Comparison of ENCODE assay signal across 9 cellular contexts in genomic region chr2:64035067-64035942, GRCh38. TPM values are rescaled to one million over a fixed set of nuclear protein-coding genes. Genes with fewer than 3 reads are reported as not detected.
DNase-seq lines count a peak whose midpoint lies in the region; ATAC-seq, FAIRE-seq and TF ChIP-seq lines count a peak whose summit lies in the region.
"Had no signal": no experiment of that assay in that cellular context is flagged by ENCODE, and none has a peak within 500 bp of the region (broad histone marks: within the 10 kb centered on the region; RNA-seq: fewer than 3 reads in every experiment).

No MANE protein-coding gene starts in this region.

- no peak overlapping the region for H3K4me3 ChIP-seq in HepG2 (replicated peaks in 1 of 3; ENCODE audit: insufficient read depth in 1 of 3, low read depth in 2 of 3, low read length in 3 of 3)
- no peak overlapping the region for H3K4me3 ChIP-seq in right lobe of liver
- H3K4me3 ChIP-seq in K562, result no peak overlapping the region
- H3K4me3 ChIP-seq in Karpas-422 (ENCODE audit: low read length), result no peak overlapping the region
- no peak overlapping the region for H3K4me3 ChIP-seq in left lung

- intact Hi-C loops in HepG2 (cut with micrococcal nuclease; ENCODE audit: unreplicated experiment), result no loop called here
- intact Hi-C loops in right lobe of liver (cut with DNase I), result no loop called here
- intact Hi-C loops in K562 (cut with micrococcal nuclease), result no loop called here
- intact Hi-C loops in left lung (cut with DNase I), result no loop called here

- FAIRE-seq in HepG2 (lab: Jason Lieb, UNC) (no peak), K562 (lab: Jason Lieb, UNC) (no peak)

- BruUV-seq in HepG2 (replicated peaks; lab: Mats Ljungman, UMichigan) (no TSS peak), K562 (replicated peaks; lab: Mats Ljungman, UMichigan) (no TSS peak)

- TF ChIP-seq CTCF in HepG2 (CRISPR knock-in tag; IDR thresholded peaks at IDR 0.05), result no peak
- TF ChIP-seq CTCF in right lobe of liver (IDR thresholded peaks at IDR 0.05), result no peak
- TF ChIP-seq CTCF in K562 (IDR thresholded peaks at IDR 0.05 in 2 of 3, conservative IDR thresholded peaks at IDR 0.05 in 1 of 3; ENCODE audit: insufficient read depth in 2 of 3, low read depth in 1 of 3, low read length in 3 of 3), result no peak
- TF ChIP-seq CTCF in left lung (IDR thresholded peaks at IDR 0.05), result no peak

- in situ Hi-C loops in HepG2 (cut with HindIII; ENCODE audit: extremely low pct_ligation_motif_present, low pct_unique_long_range_greater_than_20kb) (no loop called here), K562 (cut with MboI) (no loop called here)

- TF ChIP-seq POLR2A in HepG2 (IDR thresholded peaks at IDR 0.05; ENCODE audit: insufficient read depth in 1 of 2, low read depth in 2 of 2, low read length in 2 of 2) (no peak), right lobe of liver (IDR thresholded peaks at IDR 0.05) (no peak), K562 (conservative IDR thresholded peaks at IDR 0.05) (no peak)

- H3K9me3 ChIP-seq in HepG2 (ENCODE audit: low read length) (no peaks in the 10 kb centered on the region), right lobe of liver (no peaks in the 10 kb centered on the region), K562 (replicated peaks; ENCODE audit: control insufficient read depth, insufficient read depth, low read depth, low read length) (no peaks in the 10 kb centered on the region), Karpas-422 (ENCODE audit: low read length) (no peaks in the 10 kb centered on the region), left lung (no peaks in the 10 kb centered on the region)

- no peaks in the 10 kb centered on the region for H4K20me1 ChIP-seq in HepG2 (ENCODE audit: insufficient read depth, low read length)
- H4K20me1 ChIP-seq in K562 (replicated peaks; ENCODE audit: control insufficient read depth, insufficient read depth, low read length), result no peaks in the 10 kb centered on the region
- no peaks in the 10 kb centered on the region for H4K20me1 ChIP-seq in Karpas-422 (ENCODE audit: insufficient read depth, low read depth, low read length)

- TF ChIP-seq RAD21 in HepG2 (CRISPR knock-in tag; IDR thresholded peaks at IDR 0.05), result no peak
- no peak for TF ChIP-seq RAD21 in K562 (CRISPR knock-in tag; conservative IDR thresholded peaks at IDR 0.05 in 1 of 2, IDR thresholded peaks at IDR 0.05 in 1 of 2)

- CTCF ChIA-PET in HepG2 (lab: Yijun Ruan, JAX; ENCODE audit: low intra/inter-chr PET ratio, low total read pairs) (no interaction called here), K562 (lab: Yijun Ruan, JAX; ENCODE audit: low intra/inter-chr PET ratio) (no interaction called here)

- H3K4me2 ChIP-seq in HepG2 (ENCODE audit: low read depth, low read length), result no peak overlapping the region
- no peak overlapping the region for H3K4me2 ChIP-seq in K562 (ENCODE audit: insufficient read depth, low read length)
- no peak overlapping the region for H3K4me2 ChIP-seq in Karpas-422 (ENCODE audit: low read depth, low read length, poor library complexity, severe bottlenecking)

- H2AFZ ChIP-seq in HepG2 (ENCODE audit: low read length) (peak overlapping the region; percentile 50), K562 (ENCODE audit: low read depth, low read length) (peak overlapping the region; percentile 32), Karpas-422 (ENCODE audit: low read length) (no peak overlapping the region)

- H3K9ac ChIP-seq in HepG2 (ENCODE audit: insufficient read depth, low read depth, low read length), result no peak overlapping the region
- no peak overlapping the region for H3K9ac ChIP-seq in K562 (ENCODE audit: insufficient read depth in 1 of 2, low read depth in 2 of 2, low read length in 2 of 2)
- H3K9ac ChIP-seq in Karpas-422 (ENCODE audit: low read length), result no peak overlapping the region

- no peaks in the 10 kb centered on the region for H3K79me2 ChIP-seq in HepG2 (ENCODE audit: insufficient read depth, low read length)
- H3K79me2 ChIP-seq in K562 (ENCODE audit: control insufficient read depth, insufficient read depth, low read length), result no peaks in the 10 kb centered on the region
- H3K79me2 ChIP-seq in Karpas-422 (ENCODE audit: low read length), result no peaks in the 10 kb centered on the region

- H3K9me2 ChIP-seq in Karpas-422 (replicated peaks; ENCODE audit: insufficient read depth, low read length), result no peaks in the 10 kb centered on the region

- H3K36me3 ChIP-seq in HepG2 (replicated peaks in 1 of 2; ENCODE audit: control insufficient read depth in 1 of 2, insufficient read depth in 2 of 2, low read length in 2 of 2) (no peaks in the 10 kb centered on the region), right lobe of liver (no peaks in the 10 kb centered on the region), K562 (ENCODE audit: control insufficient read depth, insufficient read depth, low read length) (no peaks in the 10 kb centered on the region), Karpas-422 (ENCODE audit: insufficient read depth, low read length) (no peaks in the 10 kb centered on the region), left lung (no peaks in the 10 kb centered on the region)

- H3K27me3 ChIP-seq in HepG2 (ENCODE audit: control insufficient read depth in 1 of 2, insufficient read depth in 2 of 2, low read length in 2 of 2), result no peaks in the 10 kb centered on the region
- no peaks in the 10 kb centered on the region for H3K27me3 ChIP-seq in right lobe of liver
- H3K27me3 ChIP-seq in K562 (ENCODE audit: control insufficient read depth in 2 of 2, insufficient read depth in 2 of 2, low read length in 2 of 2), result no peaks in the 10 kb centered on the region
- peaks cover 2% of the 10 kb centered on the region; the same call in 1 of the 2 replicates for H3K27me3 ChIP-seq in Karpas-422 (ENCODE audit: low read length)
- no peaks in the 10 kb centered on the region for H3K27me3 ChIP-seq in left lung

- 83% methylated on average over 4 of the region's 4 CpGs for WGBS in HepG2 (ENCODE audit: low lambda C conversion rate)
- 68% methylated on average over 4 of the region's 4 CpGs for WGBS in right lobe of liver (ENCODE audit: insufficient coverage, low coverage, low lambda C conversion rate, missing lambda C conversion rate)
- WGBS in K562 (ENCODE audit: insufficient coverage, low coverage, missing lambda C conversion rate), result 24% methylated on average over 4 of the region's 4 CpGs

- no peak overlapping the region for H3K27ac ChIP-seq in HepG2 (ENCODE audit: extremely low read length, insufficient read depth, low read length)
- no peak overlapping the region for H3K27ac ChIP-seq in right lobe of liver
- H3K27ac ChIP-seq in K562 (ENCODE audit: extremely low read depth, low read depth, low read length), result no peak overlapping the region
- H3K27ac ChIP-seq in Karpas-422 (ENCODE audit: low read length), result no peak overlapping the region
- no peak overlapping the region for H3K27ac ChIP-seq in left lung

- POLR2A ChIA-PET in HepG2 (lab: Yijun Ruan, JAX) (no interaction called here), K562 (lab: Yijun Ruan, JAX) (no interaction called here)

- no peaks in the 10 kb centered on the region for H3K9me1 ChIP-seq in K562 (ENCODE audit: control insufficient read depth, insufficient read depth, low read length)

- H3K4me1 ChIP-seq in HepG2 (ENCODE audit: insufficient read depth, low read length) (peaks cover 7% of the 10 kb centered on the region; the same call in 1 of the 2 replicates), right lobe of liver (no peaks in the 10 kb centered on the region), K562 (replicated peaks in 1 of 2; ENCODE audit: control insufficient read depth in 2 of 2, insufficient read depth in 2 of 2, low read length in 2 of 2) (no peaks in the 10 kb centered on the region; a peak in 1 of 5 replicates), Karpas-422 (ENCODE audit: low read length) (no peaks in the 10 kb centered on the region), left lung (no peaks in the 10 kb centered on the region)

- DNase-seq in HepG2 (ENCODE audit: low spot score), result no peak
- no peak for DNase-seq in right lobe of liver
- DNase-seq in NCI-H69 (lab: John Stamatoyannopoulos, UW), result peak; percentile 73
- no peak for DNase-seq in K562 (ENCODE audit: extremely low read depth in 1 of 4, low spot score in 3 of 4)
- no peak for DNase-seq in stimulated activated naive CD8-positive, alpha-beta T cell treated with anti-CD3 and anti-CD28 coated beads, Interleukin-15, Interleukin-2, amounts not matched to agents 100 U/mL and 50 U/mL, for 24 hours
- DNase-seq in NCI-H128 (lab: John Stamatoyannopoulos, UW; ENCODE audit: unreplicated experiment), result no peak
- no peak for DNase-seq in Karpas-422
- no peak for DNase-seq in left lung
- DNase-seq: stimulated activated CD8-positive, alpha-beta memory T cell treated with anti-CD3 and anti-CD28 coated beads, Interleukin-4, amount 100 ng/mL, for 48 hours had no signal

- TF ChIP-seq EP300 in HepG2 (IDR thresholded peaks at IDR 0.05; ENCODE audit: low read depth in 2 of 2, low read length in 2 of 2) (no peak), HepG2 (CRISPR knock-in tag; IDR thresholded peaks at IDR 0.05; ENCODE audit: borderline replicate concordance) (no peak), K562 (IDR thresholded peaks at IDR 0.05; ENCODE audit: low read length) (no peak)

- no peak for ATAC-seq in HepG2
- no peak for ATAC-seq in right lobe of liver
- no peak for ATAC-seq in K562
- peak; percentile 25 for ATAC-seq in stimulated activated naive CD8-positive, alpha-beta T cell treated with anti-CD3 and anti-CD28 coated beads, Interleukin-15, Interleukin-2, amounts not matched to agents 100 U/mL and 50 U/mL, for 24 hours
- ATAC-seq in left lung, result no peak

RNA-seq across cellular contexts. Expression of gene VPS54, which starts 16.1 kb away (rescaled TPM):
- total RNA-seq in HepG2 (2016; rRNA removed; fragmentation: Illumina TruSeq; extraction: Trizol), result 64.7 and 75.4 TPM in 2 replicates
- total RNA-seq in HepG2 (2016; cell fraction: cytosol; rRNA removed; fragmentation: Illumina TruSeq; extraction: Trizol; ENCODE audit: low read depth), result 23.8 and 25.8 TPM in 2 replicates
- total RNA-seq in HepG2 (2016; cell fraction: insoluble cytoplasmic fraction; rRNA removed; fragmentation: Illumina TruSeq; extraction: Trizol), result 63.0 and 68.2 TPM in 2 replicates
- 73.0 and 83.1 TPM in 2 replicates for total RNA-seq in HepG2 (2016; cell fraction: membrane; rRNA removed; fragmentation: Illumina TruSeq; extraction: Trizol)
- 56.5 and 65.0 TPM in 2 replicates for total RNA-seq in HepG2 (2016; cell fraction: nucleus; rRNA removed; fragmentation: Illumina TruSeq; extraction: Trizol)
- polyA plus RNA-seq in HepG2 (2011; rRNA removed), result 66.7 and 77.5 TPM in 2 replicates
- polyA plus RNA-seq in HepG2 (2011; cell fraction: cytosol; rRNA removed), result 24.3 and 39.3 TPM in 2 replicates
- polyA plus RNA-seq in HepG2 (2011; cell fraction: nucleus; rRNA removed), result 45.4 and 50.4 TPM in 2 replicates
- polyA plus RNA-seq in HepG2 (2012), result 75.2 and 93.6 TPM in 2 replicates
- 9.0 and 9.6 TPM in 2 replicates for polyA plus RNA-seq in HepG2 (2016; cell fraction: cytosol; fragmentation: Illumina TruSeq; extraction: Trizol; ENCODE audit: low read depth)
- 54.6 and 54.7 TPM in 2 replicates for polyA plus RNA-seq in HepG2 (2016; cell fraction: insoluble cytoplasmic fraction; fragmentation: Illumina TruSeq; extraction: Trizol; ENCODE audit: low read depth)
- polyA plus RNA-seq in HepG2 (2016; cell fraction: membrane; fragmentation: Illumina TruSeq; extraction: Trizol; ENCODE audit: low read depth), result 35.4 and 35.8 TPM in 2 replicates
- 77.5 and 83.9 TPM in 2 replicates for polyA plus RNA-seq in HepG2 (2016; cell fraction: nucleus; fragmentation: Illumina TruSeq; extraction: Trizol; ENCODE audit: insufficient read depth, low read depth)
- 7.4 and 30.0 TPM in 2 replicates for polyA minus RNA-seq in HepG2 (2011; rRNA and poly(A)+ RNA removed; ENCODE audit: low replicate concordance)
- 58.1 and 59.1 TPM in 2 replicates for polyA minus RNA-seq in HepG2 (2011; cell fraction: cytosol; rRNA and poly(A)+ RNA removed)
- polyA minus RNA-seq in HepG2 (2011; cell fraction: nucleus; rRNA and poly(A)+ RNA removed), result 143 and 153 TPM in 2 replicates
- 10 to 100 TPM; 11.6 to 12.5 (median 12.2) TPM for total RNA-seq in right lobe of liver
- 11.5 and 34.9 TPM in 2 replicates for total RNA-seq in K562 (2011; cell fraction: chromatin; rRNA removed; ENCODE audit: low replicate concordance)
- total RNA-seq in K562 (2011; cell fraction: nucleolus; rRNA removed), result 4.5 and 6.2 TPM in 2 replicates
- total RNA-seq in K562 (2011; cell fraction: nucleoplasm; rRNA removed), result 10.6 and 14.9 TPM in 2 replicates
- total RNA-seq in K562 (2014; rRNA removed), result 11.9 and 12.3 TPM in 2 replicates
- total RNA-seq in K562 (2014; rRNA removed; fragmentation: Illumina TruSeq; extraction: Trizol), result 23.2 and 27.2 TPM in 2 replicates
- total RNA-seq in K562 (2015; rRNA removed; fragmentation: Illumina TruSeq; extraction: Trizol), result 20.5 and 21.4 TPM in 2 replicates
- 11.1 and 13.1 TPM in 2 replicates for total RNA-seq in K562 (2021)
- polyA plus RNA-seq in K562 (2011; rRNA removed), result 19.0 and 20.8 TPM in 2 replicates
- 3.0 and 6.9 TPM in 2 replicates for polyA plus RNA-seq in K562 (2011; cell fraction: cytosol; rRNA removed)
- 9.3 and 17.6 TPM in 2 replicates for polyA plus RNA-seq in K562 (2011; cell fraction: nucleus; rRNA removed)
- 11.5 and 19.7 TPM in 2 replicates for polyA plus RNA-seq in K562 (2012)
- polyA plus RNA-seq in K562 (2014; fragmentation: Illumina TruSeq; extraction: Trizol), result 13.8 and 15.6 TPM in 2 replicates
- polyA plus RNA-seq in K562 (2014; fragmentation: Nextera tagmentation; extraction: Ambion mirVana), result 1 to 10 TPM; 4.9 to 6.1 TPM
- 13.2 and 15.0 TPM in 2 replicates for polyA plus RNA-seq in K562 (2014; rRNA removed)
- 29.0 and 41.4 TPM in 2 replicates for polyA minus RNA-seq in K562 (2011; rRNA and poly(A)+ RNA removed)
- 8.3 and 10.3 TPM in 2 replicates for polyA minus RNA-seq in K562 (2011; cell fraction: cytosol; rRNA and poly(A)+ RNA removed)
- polyA minus RNA-seq in K562 (2011; cell fraction: nucleus; rRNA and poly(A)+ RNA removed), result 9.7 and 21.3 TPM in 2 replicates
- 23.7 and 33.8 TPM in 2 replicates for total RNA-seq in Karpas-422 (2014; rRNA removed; shearing (Covaris generic); ENCODE audit: low replicate concordance)
- total RNA-seq in left lung, result 10 to 100 TPM; 24.1 to 24.6 TPM

Comparison
In these comparisons a context has a peak if more than half of its experiments do, and no peak if none do; other contexts are left out.
1. Of the 241 proteins assayed by ChIP-seq in both HepG2 and K562: peak only in HepG2: none; only in K562: RAD51, TFE3 and ZBTB26; in both: none; in neither: 236; mixed calls (peak in some experiments, not most) for 2.